Comparison of ENCODE assay signal across 24 cellular contexts in genomic region chr7:33536398-33536797, GRCh38.
"Had no signal": no experiment of that assay in that cellular context is flagged by ENCODE, and none has a peak within 500 bp of the region (broad histone marks: within the 10 kb centered on the region; RNA-seq: fewer than 3 reads in every experiment).

No MANE protein-coding gene starts in this region.

- H3K4me1 ChIP-seq: left lung, lower lobe of right lung, right lobe of liver, suprapubic skin, tibial artery, uterus had no signal

- H3K4me3 ChIP-seq: left lung, lower lobe of right lung, mucosa of descending colon, ovary, right atrium auricular region, right lobe of liver, skin epidermis, suprapubic skin, thoracic aorta, tibial artery, uterus had no signal

- H3K36me3 Mint-ChIP-seq: stimulated activated effector memory CD8-positive, alpha-beta T cell treated with anti-CD3 and anti-CD28 coated beads, Interleukin-12 subunit alpha, Interleukin-12 subunit beta, amount 100 ng/mL, for 72 hours had no signal

- H3K27ac Mint-ChIP-seq: progenitor cell of endocrine pancreas; stimulated activated naive CD8-positive, alpha-beta T cell treated with anti-CD3 and anti-CD28 coated beads, Interleukin-15, Interleukin-2, amounts not matched to agents 100 ng/mL and 50 ng/mL, for 24 hours had no signal

- H3K27me3 ChIP-seq: left lung, ovary, right atrium auricular region, right lobe of liver, suprapubic skin, tibial artery, uterus had no signal

- ATAC-seq: left cardiac atrium; left lung; lower lobe of right lung; mucosa of descending colon; naive thymus-derived CD8-positive, alpha-beta T cell; right lobe of liver; stimulated activated effector memory CD8-positive, alpha-beta T cell treated with anti-CD3 and anti-CD28 coated beads, Interleukin-12 subunit alpha, Interleukin-12 subunit beta, amount 100 ng/mL, for 72 hours had no signal

- DNase-seq: hippocampal formation; kidney glomerular epithelial cell; left cardiac atrium; left lung; lower lobe of right lung; mammary epithelial cell; mesenchymal stem cell; midbrain; mucosa of descending colon; naive thymus-derived CD8-positive, alpha-beta T cell; ovary; right lobe of liver; stimulated activated CD4-positive, alpha-beta T cell treated with anti-CD3 and anti-CD28 coated beads, Interleukin-4, amount 100 ng/mL, for 24 hours; stimulated activated naive CD4-positive, alpha-beta T cell; tibial artery; trophoblast cell; uterus had no signal

- H3K27ac ChIP-seq: left lung, lower lobe of right lung, ovary, right atrium auricular region, right lobe of liver, skin epidermis, suprapubic skin, thoracic aorta, tibial artery, uterus had no signal

- H3K9me3 ChIP-seq: lower lobe of right lung, ovary, right atrium auricular region, right lobe of liver, suprapubic skin, thoracic aorta, tibial artery, uterus had no signal

- H3K36me3 ChIP-seq: left lung, lower lobe of right lung, ovary, right atrium auricular region, right lobe of liver, suprapubic skin, thoracic aorta, uterus had no signal

- H3K4me3 Mint-ChIP-seq: stimulated activated effector memory CD8-positive, alpha-beta T cell treated with anti-CD3 and anti-CD28 coated beads, Interleukin-12 subunit alpha, Interleukin-12 subunit beta, amount 100 ng/mL, for 72 hours; stimulated activated naive CD8-positive, alpha-beta T cell treated with anti-CD3 and anti-CD28 coated beads, Interleukin-15, Interleukin-2, amounts not matched to agents 100 ng/mL and 50 ng/mL, for 24 hours had no signal

- H3K27me3 Mint-ChIP-seq: naive thymus-derived CD8-positive, alpha-beta T cell; progenitor cell of endocrine pancreas; stimulated activated naive CD8-positive, alpha-beta T cell treated with anti-CD3 and anti-CD28 coated beads, Interleukin-15, Interleukin-2, amounts not matched to agents 100 ng/mL and 50 ng/mL, for 24 hours had no signal
